28 cellular contexts compared by ENCODE assay signal in the genomic region with DNA sequence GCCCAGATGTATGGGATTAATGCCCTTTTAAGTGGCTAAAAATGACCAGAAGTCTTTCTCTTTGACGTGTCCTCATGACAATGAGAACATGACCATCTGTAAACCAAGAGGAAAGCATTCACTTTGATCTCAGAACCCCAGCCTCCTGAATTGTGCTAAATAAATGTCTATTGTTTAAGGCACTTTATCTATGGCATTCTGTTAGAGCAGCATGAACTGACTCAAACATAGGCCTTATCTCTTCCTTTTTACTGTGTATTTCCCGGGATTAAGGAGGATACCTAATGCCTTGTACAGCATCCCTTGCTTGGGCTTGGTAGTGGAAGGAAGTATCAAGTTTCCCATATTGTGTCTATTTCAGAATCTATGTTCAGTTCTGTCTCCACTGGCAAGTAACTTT. TPM values are rescaled to one million over a fixed set of nuclear protein-coding genes. Genes with fewer than 3 reads are reported as not detected.
"Had no signal": no experiment of that assay in that cellular context is flagged by ENCODE, and none has a peak within 500 bp of the region (broad histone marks: within the 10 kb centered on the region; RNA-seq: fewer than 3 reads in every experiment).

No MANE protein-coding gene starts in this region.

- H3K36me3 Mint-ChIP-seq: naive B cell had no signal

- DNase-seq: effector memory CD8-positive, alpha-beta T cell; foreskin melanocyte; hypothalamus; immature natural killer cell; islet precursor cell; kidney glomerular epithelial cell; left colon; left ventricle myocardium superior; lower lobe of right lung; mucosa of descending colon; naive B cell; pancreas; stimulated activated CD4-positive, alpha-beta T cell treated with anti-CD3 and anti-CD28 coated beads, Interleukin-12 subunit alpha, Interleukin-12 subunit beta, amount 100 ng/mL, for 4 hours; stimulated activated CD4-positive, alpha-beta T cell treated with anti-CD3 and anti-CD28 coated beads, Interleukin-1b, Interleukin-23, amount 100 ng/mL, for 48 hours; stimulated activated CD4-positive, alpha-beta T cell treated with anti-CD3 and anti-CD28 coated beads, Interleukin-4, amount 100 ng/mL, for 1 hour; stimulated activated CD8-positive, alpha-beta memory T cell treated with anti-CD3 and anti-CD28 coated beads, Interleukin-4, amount 100 ng/mL, for 48 hours; stimulated activated naive CD4-positive, alpha-beta T cell treated with Interleukin-2 at 50 U/mL for 16 hours; stomach; thyroid gland; trophoblast cell had no signal

- H3K4me3 ChIP-seq: coronary artery, esophagus muscularis mucosa, lower lobe of right lung, mucosa of descending colon, pancreas, smooth muscle cell, stomach, thyroid gland, vagina had no signal

- H3K9me3 Mint-ChIP-seq: neural crest cell had no signal

- H3K27me3 Mint-ChIP-seq: effector memory CD8-positive, alpha-beta T cell; naive B cell; natural killer cell treated with Interleukin-12 subunit alpha and Interleukin-12 subunit beta and Interleukin-15 and Interleukin-18, amount 100 ng/mL, for 72 hours; progenitor cell of endocrine pancreas had no signal

- H3K4me3 Mint-ChIP-seq: effector memory CD8-positive, alpha-beta T cell; immature natural killer cell; naive B cell; natural killer cell treated with Interleukin-12 subunit alpha and Interleukin-12 subunit beta and Interleukin-15 and Interleukin-18, amount 100 ng/mL, for 72 hours; neural crest cell had no signal

- H3K27ac Mint-ChIP-seq: effector memory CD8-positive, alpha-beta T cell; immature natural killer cell; natural killer cell treated with Interleukin-12 subunit alpha and Interleukin-12 subunit beta and Interleukin-15 and Interleukin-18, amount 100 ng/mL, for 72 hours; progenitor cell of endocrine pancreas had no signal

RNA-seq across cellular contexts. Expression of a gene that starts 47.2 kb away (rescaled TPM):
- total RNA-seq: fibroblast of lung; natural killer cell treated with Interleukin-12 subunit alpha and Interleukin-12 subunit beta and Interleukin-15 and Interleukin-18, amount 100 ng/mL, for 72 hours had no signal
